In the genomic region with DNA sequence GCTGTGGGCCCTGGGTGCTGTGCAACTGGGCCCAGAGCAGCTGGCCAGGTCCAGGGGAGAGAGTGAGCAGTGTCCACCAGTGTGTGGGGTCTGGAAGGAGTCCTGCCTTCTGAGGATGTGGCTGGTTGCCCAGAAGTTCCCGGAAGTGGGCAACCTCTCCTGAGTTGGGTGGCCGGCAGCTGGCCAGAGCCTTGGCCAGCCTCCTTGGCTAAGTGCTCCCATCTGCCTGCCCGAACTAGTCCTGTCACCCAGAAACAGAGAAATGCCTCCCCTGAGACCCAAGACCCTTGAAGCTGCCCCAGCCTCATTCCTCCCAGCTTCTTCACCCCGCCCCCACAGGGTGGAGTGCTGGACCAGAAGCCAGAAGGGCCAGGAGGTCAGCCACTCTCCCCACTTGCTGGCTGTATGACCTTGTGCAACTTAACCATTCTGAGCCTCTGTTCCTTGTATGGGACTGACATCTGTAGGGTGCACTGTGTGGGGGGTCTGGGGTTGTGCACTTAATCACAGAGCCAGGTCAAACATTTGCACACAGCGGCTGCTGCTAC, we compare ENCODE assay signal across 12 cellular contexts. TPM values are rescaled to one million over a fixed set of nuclear protein-coding genes. Genes with fewer than 3 reads are reported as not detected.
DNase-seq lines count a peak whose midpoint lies in the region; ATAC-seq and TF ChIP-seq lines count a peak whose summit lies in the region.
"Had no signal": no experiment of that assay in that cellular context is flagged by ENCODE, and none has a peak within 500 bp of the region (broad histone marks: within the 10 kb centered on the region; RNA-seq: fewer than 3 reads in every experiment).

No MANE protein-coding gene starts in this region.

- H3K36me3 ChIP-seq in body of pancreas (replicated peaks in 1 of 2; ENCODE audit: insufficient read depth in 1 of 2, low read depth in 2 of 2) (no peaks in the 10 kb centered on the region), testis (ENCODE audit: low read depth, missing control alignments) (no peaks in the 10 kb centered on the region)

- H3K4me3 ChIP-seq in HL-60 (replicated peaks; ENCODE audit: insufficient read depth, low read length) (no peak overlapping the region), body of pancreas (no peak overlapping the region), testis (no peak overlapping the region)

- H3K4me1 ChIP-seq in body of pancreas (peaks cover 13% of the 10 kb centered on the region), testis (peaks cover 46% of the 10 kb centered on the region)

- TF ChIP-seq POLR2A in body of pancreas (IDR thresholded peaks at IDR 0.05): no peak
- TF ChIP-seq POLR2A in testis (IDR thresholded peaks at IDR 0.05): no peak

- DNase-seq in HL-60 (ENCODE audit: low read depth in 1 of 2, low spot score in 1 of 2) (no peak), body of pancreas (peak in 2 of 4 donors; percentile 29 to 50), left colon (no peak), testis (peak; percentile 80), NCI-H187 treated with DMSO at 0.1 percent for 48 hours (lab: John Stamatoyannopoulos, UW) (no peak), DMS 273 (lab: John Stamatoyannopoulos, UW; ENCODE audit: unreplicated experiment) (no peak), amniotic stem cell (lab: John Stamatoyannopoulos, UW) (no peak)
- no peak for DNase-seq in activated CD4-positive, alpha-beta T cell treated with anti-CD3 and anti-CD28 coated beads, Interleukin-2, amount 50 U/mL, for 4 hours
- DNase-seq: activated CD8-positive, alpha-beta memory T cell treated with anti-CD3 and anti-CD28 coated beads for 24 hours; cortex of kidney; NCI-H1105 treated with DMSO at 0.1 percent for 48 hours had no signal

- TF ChIP-seq CTCF in HL-60 (IDR thresholded peaks at IDR 0.05; ENCODE audit: insufficient read depth, low read length) (no peak), body of pancreas (IDR thresholded peaks at IDR 0.05) (no peak), testis (IDR thresholded peaks at IDR 0.05) (no peak)

- peak overlapping the region; percentile 95 for H3K27ac ChIP-seq in HL-60 (replicated peaks)
- peak overlapping the region in 1 of 4 donors; percentile 32 for H3K27ac ChIP-seq in body of pancreas
- peak overlapping the region in 1 of 2 donors; percentile 19 for H3K27ac ChIP-seq in testis

- ATAC-seq in body of pancreas (peak; percentile 27), left colon (peak; percentile 10)

- intact Hi-C loops in body of pancreas (cut with DNase I) (no loop called here), left colon (cut with DNase I, micrococcal nuclease) (no loop called here), testis (cut with DNase I; ENCODE audit: low total_unique reads) (no loop called here)

- no peaks in the 10 kb centered on the region for H3K9me3 ChIP-seq in body of pancreas
- no peaks in the 10 kb centered on the region for H3K9me3 ChIP-seq in testis

- H3K27me3 ChIP-seq in HL-60 (ENCODE audit: insufficient read depth, poor library complexity, severe bottlenecking) (no peaks in the 10 kb centered on the region), body of pancreas (no peaks in the 10 kb centered on the region), testis (no peaks in the 10 kb centered on the region)

- 40 to 60% methylated on average over 3 to 5 of the region's 5 CpGs for WGBS in body of pancreas, 2 donors
- WGBS in testis, 2 donors: 29 to 56% methylated on average over 4 to 5 of the region's 5 CpGs

RNA-seq across cellular contexts. Expression of a gene that starts 7.6 kb away (rescaled TPM):
- 10 to 100 TPM; 13.5 to 63.6 TPM for total RNA-seq in body of pancreas
- total RNA-seq in left colon: 100 to 1,000 TPM; 128 to 150 TPM
- total RNA-seq in testis: 10 to 100 TPM; 49.9 to 51.4 TPM
- polyA plus RNA-seq in testis (ENCODE audit: insufficient read depth, low read depth, low replicate concordance): 54.2 TPM

RNA-seq across cellular contexts. Expression of a gene that starts 35.1 kb away (rescaled TPM):
- under 1 TPM in 1 of 2 donors, not detected in 1; 0.26 TPM for total RNA-seq in body of pancreas
- total RNA-seq in left colon: under 1 TPM in 1 of 2 donors, not detected in 1; 0.42 TPM
- under 1 TPM; 0.08 to 0.25 TPM for total RNA-seq in testis
- 0.20 TPM for polyA plus RNA-seq in testis (ENCODE audit: insufficient read depth, low read depth, low replicate concordance)
- total RNA-seq: lung microvascular endothelial cell had no signal

RNA-seq across cellular contexts. Expression of a gene that starts 36.1 kb away (rescaled TPM):
- total RNA-seq in body of pancreas (1 to 10 TPM in 1 of 2 donors, under 1 TPM in 1; 0.26 to 3.3 TPM), left colon (1 to 10 TPM; 4.3 to 7.4 TPM), testis (10 to 100 TPM; 16.7 to 21.7 TPM)
- 36.1 TPM for polyA plus RNA-seq in testis (ENCODE audit: insufficient read depth, low read depth, low replicate concordance)

RNA-seq across cellular contexts. Expression of a gene that starts 48.6 kb away (rescaled TPM):
- 10 to 100 TPM; 26.7 to 35.8 TPM for total RNA-seq in body of pancreas
- total RNA-seq in left colon: 10 to 100 TPM; 37.8 to 53.9 TPM
- total RNA-seq in testis: 10 to 100 TPM; 36.5 to 58.1 TPM
- polyA plus RNA-seq in testis (ENCODE audit: insufficient read depth, low read depth, low replicate concordance): 30.0 TPM

RNA-seq across cellular contexts. Expression of a gene that starts 55.2 kb away (rescaled TPM):
- total RNA-seq in body of pancreas (10 to 100 TPM in 1 of 2 donors, 1 to 10 TPM in 1; 6.9 to 15.3 TPM), left colon (1 to 10 TPM; 2.9 to 9.3 TPM), testis (10 to 100 TPM; 12.9 to 15.2 TPM)
- polyA plus RNA-seq in testis (ENCODE audit: insufficient read depth, low read depth, low replicate concordance): 22.2 TPM
